In genomic region chr11:112644410-112645131, GRCh38 we compare ENCODE assay signal across 19 cellular contexts.
DNase-seq lines count a peak whose midpoint lies in the region; ATAC-seq and TF ChIP-seq lines count a peak whose summit lies in the region.
"Had no signal": no experiment of that assay in that cellular context is flagged by ENCODE, and none has a peak within 500 bp of the region (broad histone marks: within the 10 kb centered on the region; RNA-seq: fewer than 3 reads in every experiment).

No MANE protein-coding gene starts in this region.

- TF ChIP-seq CTCF in GM20000 (IDR thresholded peaks at IDR 0.05; ENCODE audit: extremely low read depth, missing control alignments) = no peak

- DNase-seq in GM20000 (ENCODE audit: low spot score) = peak; percentile 23
- DNase-seq in NOMO-1 treated with dmso at 0.1 percent for 144 hours (lab: John Stamatoyannopoulos, UW; ENCODE audit: unreplicated experiment) = peak; percentile 54
- DNase-seq in HuH-7.5 (ENCODE audit: low spot score) = no peak
- DNase-seq in NCI-H526 (lab: John Stamatoyannopoulos, UW) = no peak
- DNase-seq: activated CD4-positive, alpha-beta T cell treated with anti-CD3 and anti-CD28 coated beads for 1 hour; COR-L47; effector CD4-positive, alpha-beta T cell; NCI-H1417; NCI-H524; pancreas; small intestine; stimulated activated naive CD4-positive, alpha-beta T cell treated with Interleukin-2 at 50 U/mL for 16 hours; T-helper 2 cell had no signal

- ATAC-seq in GM18508 (IDR thresholded peaks at IDR 0.05; ENCODE audit: insufficient read depth, unreplicated experiment) (peak; percentile 95), HG03025 (IDR thresholded peaks at IDR 0.05; ENCODE audit: low FRiP score, unreplicated experiment) (peak; percentile 77), GM21737 (IDR thresholded peaks at IDR 0.05; ENCODE audit: unreplicated experiment) (no peak), GM21367 (IDR thresholded peaks at IDR 0.05; ENCODE audit: unreplicated experiment) (no peak)
- ATAC-seq: HCT116, left lobe of liver, pancreas had no signal

Comparison
In these comparisons a context has a peak if more than half of its experiments do, and no peak if none do; other contexts are left out.
1. ATAC-seq: peak in GM18508 (single experiment) and HG03025 (single experiment); none in GM21737 (single experiment) and GM21367 (single experiment).
2. DNase-seq: peak in GM20000 (single experiment) and NOMO-1 treated with dmso at 0.1 percent for 144 hours (single experiment); none in HuH-7.5 (single experiment) and NCI-H526 (0 of 2).